In genomic region chr11:704799-705645, GRCh38 we compare ENCODE assay signal across 1 cellular context.
TF ChIP-seq lines count a peak whose summit lies in the region.

No MANE protein-coding gene starts in this region.

TF ChIP-seq in K562, 482 proteins besides CTCF, POLR2A, EP300 and RAD21:
- no peak for TF ChIP-seq EP400 (IDR thresholded peaks at IDR 0.05)
- TF ChIP-seq ZFX (CRISPR knock-in tag; IDR thresholded peaks at IDR 0.05): peak; percentile 0; the same call in 1 of the 2 replicates
- TF ChIP-seq RBFOX2 (IDR thresholded peaks at IDR 0.05; ENCODE audit: low read depth, low read length): peak; percentile 39; the same call in 1 of the 2 replicates
- TF ChIP-seq HMGN3 (IDR thresholded peaks at IDR 0.05; ENCODE audit: borderline replicate concordance, extremely low read depth, insufficient read length, low read depth, low read length): peak; percentile 26
- no peak for TF ChIP-seq ZFP30 (CRISPR knock-in tag; IDR thresholded peaks at IDR 0.05; ENCODE audit: borderline replicate concordance)
- TF ChIP-seq PCBP1 (IDR thresholded peaks at IDR 0.05; ENCODE audit: low read depth, low read length, poor library complexity, severe bottlenecking): no peak
- 0 out of 2 replicates have a peak, but pooled peaks have one; percentile 38 for TF ChIP-seq ZNF224 (CRISPR knock-in tag; IDR thresholded peaks at IDR 0.05)
- TF ChIP-seq POLR2G (IDR thresholded peaks at IDR 0.05; ENCODE audit: low read depth, low read length): peak; percentile 48; the same call in 1 of the 2 replicates
